ENCODE assay signal across 19 cellular contexts in genomic region chr10:130193493-130194193, GRCh38.
"Had no signal": no experiment of that assay in that cellular context is flagged by ENCODE, and none has a peak within 500 bp of the region (broad histone marks: within the 10 kb centered on the region; RNA-seq: fewer than 3 reads in every experiment).

No MANE protein-coding gene starts in this region.

- H3K27me3 ChIP-seq: vagina had no signal

- H3K36me3 Mint-ChIP-seq: type B pancreatic cell had no signal

- H3K27ac Mint-ChIP-seq: activated CD4-positive, alpha-beta memory T cell treated with anti-CD3 and anti-CD28 coated beads for 36 hours; activated naive CD8-positive, alpha-beta T cell treated with anti-CD3 and anti-CD28 coated beads for 36 hours; nephron; stimulated activated memory B cell treated with anti-CD40 and anti-IgM and Interleukin-4, amounts not matched to agents 10 μg/mL and 1 μg/mL and 100 μg/mL, for 72 hours; T-helper 17 cell; type B pancreatic cell had no signal

- H3K4me1 Mint-ChIP-seq: nephron had no signal

- H3K4me3 ChIP-seq: gastroesophageal sphincter, vagina had no signal

- H3K36me3 ChIP-seq: gastroesophageal sphincter, vagina had no signal

- H3K27me3 Mint-ChIP-seq: T-helper 17 cell, type B pancreatic cell had no signal

- H3K9me3 ChIP-seq: gastroesophageal sphincter, vagina had no signal

- H3K9me3 Mint-ChIP-seq: activated CD4-positive, alpha-beta memory T cell treated with anti-CD3 and anti-CD28 coated beads for 36 hours; activated naive CD8-positive, alpha-beta T cell treated with anti-CD3 and anti-CD28 coated beads for 36 hours; nephron; stimulated activated memory B cell treated with anti-CD40 and anti-IgM and Interleukin-4, amounts not matched to agents 10 μg/mL and 1 μg/mL and 100 μg/mL, for 72 hours; type B pancreatic cell had no signal

- H3K4me3 Mint-ChIP-seq: activated CD4-positive, alpha-beta memory T cell treated with anti-CD3 and anti-CD28 coated beads for 36 hours; activated naive CD8-positive, alpha-beta T cell treated with anti-CD3 and anti-CD28 coated beads for 36 hours; stimulated activated memory B cell treated with anti-CD40 and anti-IgM and Interleukin-4, amounts not matched to agents 10 μg/mL and 1 μg/mL and 100 μg/mL, for 72 hours; T-helper 17 cell; type B pancreatic cell had no signal

- ATAC-seq: gastroesophageal sphincter; left lobe of liver; sciatic nerve; stimulated activated memory B cell treated with anti-CD40 and anti-IgM and Interleukin-4, amounts not matched to agents 10 μg/mL and 1 μg/mL and 100 μg/mL, for 72 hours; T-helper 17 cell had no signal

- H3K27ac ChIP-seq: epithelial cell of prostate, gastroesophageal sphincter, vagina had no signal

- DNase-seq: activated CD4-positive, alpha-beta memory T cell treated with anti-CD3 and anti-CD28 coated beads for 36 hours; activated CD4-positive, alpha-beta T cell treated with anti-CD3 and anti-CD28 coated beads for 4 hours; activated CD4-positive, CD25-positive, alpha-beta regulatory T cell; activated naive CD4-positive, alpha-beta T cell treated with Interleukin-2 at 50 U/mL for 16 hours; activated naive CD8-positive, alpha-beta T cell treated with anti-CD3 and anti-CD28 coated beads for 36 hours; activated T-cell treated with anti-CD3 and anti-CD28 coated beads, Interleukin-2, amount 50 U/mL, for 48 hours; head of caudate nucleus; nucleus accumbens; small intestine; stimulated activated CD4-positive, alpha-beta T cell treated with anti-CD3 and anti-CD28 coated beads, Interleukin-2, amount 100 ng/mL, for 24 hours; T-helper 17 cell had no signal
